13 cellular contexts compared by ENCODE assay signal in genomic region chr11:106276859-106277436, GRCh38.
DNase-seq lines count a peak whose midpoint lies in the region; ATAC-seq and TF ChIP-seq lines count a peak whose summit lies in the region.
"Had no signal": no experiment of that assay in that cellular context is flagged by ENCODE, and none has a peak within 500 bp of the region (broad histone marks: within the 10 kb centered on the region; RNA-seq: fewer than 3 reads in every experiment).

No MANE protein-coding gene starts in this region.

- no peak for ATAC-seq in body of pancreas
- ATAC-seq: activated T-helper 17 cell treated with anti-CD3 and anti-CD28 coated beads, Interleukin-2, amount 50 U/mL, for 72 hours had no signal

- TF ChIP-seq CTCF in body of pancreas (IDR thresholded peaks at IDR 0.05) = peak in 4 of 7 experiments; percentile 16 to 31 (median 25)
- TF ChIP-seq CTCF in spleen (IDR thresholded peaks at IDR 0.05 in 8 of 11, conservative IDR thresholded peaks at IDR 0.05 in 3 of 11) = no peak
- TF ChIP-seq CTCF in transverse colon (IDR thresholded peaks at IDR 0.05) = no peak

- TF ChIP-seq POLR2A in body of pancreas (IDR thresholded peaks at IDR 0.05) = no peak
- no peak for TF ChIP-seq POLR2A in spleen (IDR thresholded peaks at IDR 0.05)
- no peak for TF ChIP-seq POLR2A in transverse colon (IDR thresholded peaks at IDR 0.05)

- peaks cover 14% of the 10 kb centered on the region for H3K4me1 ChIP-seq in body of pancreas
- H3K4me1 ChIP-seq in spleen = no peaks in the 10 kb centered on the region
- H3K4me1 ChIP-seq in transverse colon = no peaks in the 10 kb centered on the region
- H3K4me1 ChIP-seq: vagina had no signal

- H3K4me1 Mint-ChIP-seq in T-helper 2 cell treated with Interferon-gamma antibody and Interleukin-4, amounts not matched to agents 5 μg/mL and 100 μg/mL, for 36 hours (ENCODE audit: low read depth) = no peaks in the 10 kb centered on the region
- H3K4me1 Mint-ChIP-seq: activated T-helper 17 cell treated with anti-CD3 and anti-CD28 coated beads, Interleukin-2, amount 50 U/mL, for 72 hours had no signal

- TF ChIP-seq EP300 in transverse colon (IDR thresholded peaks at IDR 0.05; ENCODE audit: low read depth) = no peak

- DNase-seq in ELF-1 (ENCODE audit: low read depth, low spot score) (peak; percentile 64), LHCN-M2 (ENCODE audit: low read depth) (peak; percentile 11), body of pancreas (no peak), myocyte (ENCODE audit: low read depth) (peak; percentile 22), spleen (no peak), transverse colon (no peak)
- DNase-seq in stimulated activated CD4-positive, alpha-beta T cell treated with anti-CD3 and anti-CD28 coated beads, Interleukin-4, amount 100 ng/mL, for 4 hours = no peak
- no peak for DNase-seq in T-helper 2 cell treated with Interferon-gamma antibody and Interleukin-4, amounts not matched to agents 5 μg/mL and 100 μg/mL, for 36 hours (ENCODE audit: low spot score)
- DNase-seq: GOT3; stimulated activated CD4-positive, alpha-beta T cell treated with anti-CD3 and anti-CD28 coated beads, Interleukin-2, amount 100 ng/mL, for 48 hours had no signal

- H3K36me3 ChIP-seq in body of pancreas (replicated peaks in 1 of 2; ENCODE audit: insufficient read depth in 1 of 2, low read depth in 2 of 2) (no peaks in the 10 kb centered on the region), spleen (no peaks in the 10 kb centered on the region), transverse colon (no peaks in the 10 kb centered on the region)
- H3K36me3 ChIP-seq: vagina had no signal

- intact Hi-C loops in body of pancreas (cut with DNase I) (no loop called here), spleen (cut with DNase I; ENCODE audit: low total_unique reads) (no loop called here), transverse colon (cut with DNase I; ENCODE audit: low total_unique reads) (no loop called here)

- H3K9me3 ChIP-seq in body of pancreas = no peaks in the 10 kb centered on the region
- H3K9me3 ChIP-seq in spleen = peaks cover 0 to 12% (median 6%) of the 10 kb centered on the region in 8 donors
- H3K9me3 ChIP-seq in transverse colon = no peaks in the 10 kb centered on the region
- H3K9me3 ChIP-seq: vagina had no signal

- 40 to 48% methylated on average over 2 of the region's 2 CpGs for WGBS in body of pancreas, 2 donors
- WGBS in spleen, 5 donors = 44 to 48% (median 46%) methylated on average over 2 of the region's 2 CpGs
- 46% methylated on average over 2 of the region's 2 CpGs; no CpG with 5 or more reads in 1 of the 2 donors for WGBS in transverse colon (ENCODE audit: low coverage in 1 of 2), 2 donors

- no peak overlapping the region for H3K27ac Mint-ChIP-seq in T-helper 2 cell treated with Interferon-gamma antibody and Interleukin-4, amounts not matched to agents 5 μg/mL and 100 μg/mL, for 36 hours
- H3K27ac Mint-ChIP-seq: activated T-helper 17 cell treated with anti-CD3 and anti-CD28 coated beads, Interleukin-2, amount 50 U/mL, for 72 hours had no signal

- H3K27me3 ChIP-seq in body of pancreas (no peaks in the 10 kb centered on the region), spleen (replicated peaks in 1 of 7) (no peaks in the 10 kb centered on the region), transverse colon (no peaks in the 10 kb centered on the region)
- H3K27me3 ChIP-seq: vagina had no signal

- H3K36me3 Mint-ChIP-seq in T-helper 2 cell treated with Interferon-gamma antibody and Interleukin-4, amounts not matched to agents 5 μg/mL and 100 μg/mL, for 36 hours (ENCODE audit: low read depth) = no peaks in the 10 kb centered on the region

- H3K27ac ChIP-seq in body of pancreas = no peak overlapping the region
- H3K27ac ChIP-seq in spleen = no peak overlapping the region
- no peak overlapping the region for H3K27ac ChIP-seq in transverse colon
- H3K27ac ChIP-seq: SK-N-MC, vagina had no signal

- no peaks in the 10 kb centered on the region for H3K27me3 Mint-ChIP-seq in T-helper 2 cell treated with Interferon-gamma antibody and Interleukin-4, amounts not matched to agents 5 μg/mL and 100 μg/mL, for 36 hours (ENCODE audit: low read depth)

- no peak overlapping the region for H3K4me3 Mint-ChIP-seq in T-helper 2 cell treated with Interferon-gamma antibody and Interleukin-4, amounts not matched to agents 5 μg/mL and 100 μg/mL, for 36 hours
- H3K4me3 Mint-ChIP-seq: activated T-helper 17 cell treated with anti-CD3 and anti-CD28 coated beads, Interleukin-2, amount 50 U/mL, for 72 hours had no signal

- H3K4me3 ChIP-seq in body of pancreas (no peak overlapping the region), spleen (no peak overlapping the region), transverse colon (no peak overlapping the region)
- H3K4me3 ChIP-seq: SK-N-MC, vagina had no signal

- in situ Hi-C loops in transverse colon (cut with MboI; ENCODE audit: low pct_ligation_motif_present in 1 of 4, low pct_unique_long_range_greater_than_20kb in 1 of 4, low sequenced_read_pairs in 3 of 4) = no loop called here

- peaks cover 9% of the 10 kb centered on the region for H3K9me3 Mint-ChIP-seq in T-helper 2 cell treated with Interferon-gamma antibody and Interleukin-4, amounts not matched to agents 5 μg/mL and 100 μg/mL, for 36 hours

Comparison
In these comparisons a context has a peak if more than half of its experiments do, and no peak if none do; other contexts are left out.
1. DNase-seq: peak in ELF-1 (single experiment), LHCN-M2 (single experiment) and myocyte (single experiment); none in body of pancreas (0 of 4), stimulated activated CD4-positive, alpha-beta T cell treated with anti-CD3 and anti-CD28 coated beads, Interleukin-4, amount 100 ng/mL, for 4 hours (0 of 2), T-helper 2 cell treated with Interferon-gamma antibody and Interleukin-4, amounts not matched to agents 5 μg/mL and 100 μg/mL, for 36 hours (single experiment), spleen (single experiment) and transverse colon (single experiment).
2. CTCF ChIP-seq: peak in body of pancreas (4 of 7); none in spleen (0 of 11) and transverse colon (0 of 5).